8 cellular contexts compared by ENCODE assay signal in genomic region chr19:37817180-37817911, GRCh38. TPM values are rescaled to one million over a fixed set of nuclear protein-coding genes. Genes with fewer than 3 reads are reported as not detected.
A peak's percentile ranks its signal among the peaks of the same experiment; 100 is the strongest.
DNase-seq lines count a peak whose midpoint lies in the region; ATAC-seq, FAIRE-seq and TF ChIP-seq lines count a peak whose summit lies in the region.

No MANE protein-coding gene starts in this region.

- H3K36me3 ChIP-seq in neural cell (ENCODE audit: insufficient read depth, low read length) (no peaks in the 10 kb centered on the region), thoracic aorta (peaks cover 5% of the 10 kb centered on the region)

- H3K4me3 ChIP-seq in neural cell (ENCODE audit: low read length) (peak overlapping the region; percentile 77), thoracic aorta (peak overlapping the region; percentile 86)

- H2AFZ ChIP-seq in neural cell (ENCODE audit: low read depth, low read length) = peak overlapping the region; percentile 63

- TF ChIP-seq CTCF in 22Rv1 (IDR thresholded peaks at IDR 0.05) = no peak
- TF ChIP-seq CTCF in neural cell (IDR thresholded peaks at IDR 0.05; ENCODE audit: poor library complexity, severe bottlenecking) = no peak
- TF ChIP-seq CTCF in thoracic aorta (IDR thresholded peaks at IDR 0.05) = no peak

- DNase-seq in activated T-cell treated with anti-CD3 and anti-CD28 coated beads for 24 hours (ENCODE audit: low read depth) (peak; percentile 19), frontal cortex (ENCODE audit: low spot score in 2 of 2) (peak; percentile 65 to 71), thoracic aorta (ENCODE audit: low spot score) (peak; percentile 15), NCI-H2081 (lab: John Stamatoyannopoulos, UW) (no peak)

- no peaks in the 10 kb centered on the region for H3K9me2 ChIP-seq in neural cell (ENCODE audit: insufficient read depth, low read length)

- no peaks in the 10 kb centered on the region for H3K79me2 ChIP-seq in neural cell (replicated peaks; ENCODE audit: insufficient read depth, low read length)

- FAIRE-seq in frontal cortex (lab: Jason Lieb, UNC) = no peak

- H3K4me1 ChIP-seq in thoracic aorta (ENCODE audit: control insufficient read depth in 1 of 2, low read depth in 2 of 2) = peaks cover 0 to 7% of the 10 kb centered on the region in 2 donors

- H3K9me3 ChIP-seq in neural cell (ENCODE audit: low read length) (no peaks in the 10 kb centered on the region), thoracic aorta (peaks cover 6% of the 10 kb centered on the region)

- H4K20me1 ChIP-seq in neural cell (ENCODE audit: insufficient read depth) = no peaks in the 10 kb centered on the region

- ATAC-seq in thoracic aorta (ENCODE audit: insufficient number of reproducible peaks, low FRiP score, low read depth) = peak; percentile 55
- no peak for ATAC-seq in HG02759 (IDR thresholded peaks at IDR 0.05; ENCODE audit: unreplicated experiment)

- TF ChIP-seq RAD21 in Ishikawa (IDR thresholded peaks at IDR 0.05; ENCODE audit: low read depth) (no peak), neural cell (conservative IDR thresholded peaks at IDR 0.05) (no peak)

- peak overlapping the region; percentile 69 for H3K9ac ChIP-seq in neural cell (ENCODE audit: low read length)

- H3K27ac ChIP-seq in 22Rv1 (peak overlapping the region; percentile 46), neural cell (ENCODE audit: low read length) (peak overlapping the region; percentile 60), thoracic aorta (no peak overlapping the region)

- H3K4me2 ChIP-seq in neural cell (ENCODE audit: low read length) = peak overlapping the region; percentile 25

- H3F3A ChIP-seq in neural cell (ENCODE audit: insufficient read depth, low read length, poor library complexity, severe bottlenecking) = no peaks in the 10 kb centered on the region

- TF ChIP-seq EP300 in Ishikawa (IDR thresholded peaks at IDR 0.05; ENCODE audit: borderline replicate concordance) (no peak), neural cell (conservative IDR thresholded peaks at IDR 0.05; ENCODE audit: poor library complexity, severe bottlenecking) (no peak)

- no peaks in the 10 kb centered on the region for H3K27me3 ChIP-seq in neural cell (ENCODE audit: insufficient read depth, low read depth, low read length)
- no peaks in the 10 kb centered on the region for H3K27me3 ChIP-seq in thoracic aorta (replicated peaks; ENCODE audit: insufficient read depth)

TF ChIP-seq in Ishikawa, 13 proteins besides CTCF, POLR2A, EP300 and RAD21:
- TF ChIP-seq TEAD4 (IDR thresholded peaks at IDR 0.05) = no peak
- TF ChIP-seq YY1 (IDR thresholded peaks at IDR 0.05; ENCODE audit: low read depth) = no peak
- TF ChIP-seq CEBPB (IDR thresholded peaks at IDR 0.05) = no peak
- peak; percentile 60 for TF ChIP-seq MAX (IDR thresholded peaks at IDR 0.05)
- TF ChIP-seq USF1 (IDR thresholded peaks at IDR 0.05) = peak; percentile 33; the same call in 1 of the 2 replicates

TF ChIP-seq in neural cell, 6 proteins besides CTCF, POLR2A, EP300 and RAD21:
- no peak for TF ChIP-seq SMC3 (conservative IDR thresholded peaks at IDR 0.05; ENCODE audit: poor library complexity)
- peak; percentile 76 for TF ChIP-seq MXI1 (conservative IDR thresholded peaks at IDR 0.05; ENCODE audit: poor library complexity, severe bottlenecking)
- TF ChIP-seq TAF1 (IDR thresholded peaks at IDR 0.05; ENCODE audit: low read depth) = no peak

RNA-seq across cellular contexts. Expression of gene ZNF573, which starts 38.0 kb away (rescaled TPM):
- total RNA-seq in frontal cortex (51.8 TPM), thoracic aorta (10 to 100 TPM in 1 of 2 donors, 1 to 10 TPM in 1; 5.8 to 18.8 TPM)
- 7.6 and 9.1 TPM in 2 replicates for polyA plus RNA-seq in neural cell
- polyA minus RNA-seq in neural cell = 31.4 and 39.0 TPM in 2 replicates

Comparison
In these comparisons a context has a peak if more than half of its experiments do, and no peak if none do; other contexts are left out.
1. H3K27ac ChIP-seq: peak in 22Rv1 (single experiment) and neural cell (single experiment); none in thoracic aorta (0 of 2).
2. DNase-seq: peak in activated T-cell treated with anti-CD3 and anti-CD28 coated beads for 24 hours (single experiment), frontal cortex (2 of 2) and thoracic aorta (single experiment); none in NCI-H2081 (0 of 2).